In genomic region chr1:93878889-93879586, GRCh38 we compare ENCODE assay signal across 8 cellular contexts. TPM values are rescaled to one million over a fixed set of nuclear protein-coding genes. Genes with fewer than 3 reads are reported as not detected.
DNase-seq lines count a peak whose midpoint lies in the region; ATAC-seq and TF ChIP-seq lines count a peak whose summit lies in the region.

TSS of gene DNTTIP2 (minus strand) at chr1:93879206. CDS start at chr1:93879148, 58 bp downstream.

- H3K27ac Mint-ChIP-seq in T-helper 2 cell treated with Interferon-gamma antibody and Interleukin-4, amounts not matched to agents 5 μg/mL and 100 μg/mL, for 36 hours = peak within 1 kb of the TSS; percentile 97

- H3K27ac ChIP-seq in ascending aorta (peak within 1 kb of the TSS; percentile 94), right cardiac atrium (ENCODE audit: low read length) (peak within 1 kb of the TSS; percentile 81), vagina (peak within 1 kb of the TSS; percentile 98)

- no peaks in the 10 kb centered on the region for H3K27me3 ChIP-seq in ascending aorta
- H3K27me3 ChIP-seq in right cardiac atrium (ENCODE audit: control insufficient read depth, insufficient read depth) = no peaks in the 10 kb centered on the region
- no peaks in the 10 kb centered on the region for H3K27me3 ChIP-seq in vagina

- DNase-seq in NCI-H187 (lab: John Stamatoyannopoulos, UW) (peak; percentile 70 to 86), ascending aorta (ENCODE audit: low spot score in 2 of 2) (peak; percentile 68 to 94), right cardiac atrium (peak; percentile 92 to 95 (median 95)), putamen (ENCODE audit: low spot score) (peak; percentile 92), vagina (ENCODE audit: extremely low spot score in 2 of 2) (peak in 1 of 2 donors; percentile 91)
- DNase-seq in T-helper 2 cell treated with Interferon-gamma antibody and Interleukin-4, amounts not matched to agents 5 μg/mL and 100 μg/mL, for 36 hours (ENCODE audit: low spot score) = peak; percentile 89

- peaks cover 18 to 34% of the 10 kb centered on the region in 2 donors for H3K36me3 ChIP-seq in ascending aorta
- H3K36me3 ChIP-seq in vagina = peaks cover 0 to 28% of the 10 kb centered on the region in 2 donors

- H3K4me3 ChIP-seq in ascending aorta = peak within 1 kb of the TSS; percentile 90 to 100
- peak within 1 kb of the TSS; percentile 92 for H3K4me3 ChIP-seq in right cardiac atrium (ENCODE audit: low read length)
- peak within 1 kb of the TSS; percentile 77 to 96 for H3K4me3 ChIP-seq in vagina

- no peaks in the 10 kb centered on the region for H3K9me3 Mint-ChIP-seq in T-helper 2 cell treated with Interferon-gamma antibody and Interleukin-4, amounts not matched to agents 5 μg/mL and 100 μg/mL, for 36 hours

- H3K36me3 Mint-ChIP-seq in T-helper 2 cell treated with Interferon-gamma antibody and Interleukin-4, amounts not matched to agents 5 μg/mL and 100 μg/mL, for 36 hours (ENCODE audit: low read depth) = peaks cover 43% of the 10 kb centered on the region

- WGBS in right cardiac atrium = under 1% methylated on average over 50 of the region's 50 CpGs

- TF ChIP-seq CTCF in ascending aorta (IDR thresholded peaks at IDR 0.05) = no peak
- TF ChIP-seq CTCF in vagina (IDR thresholded peaks at IDR 0.05) = no peak

- no peaks in the 10 kb centered on the region for H3K27me3 Mint-ChIP-seq in T-helper 2 cell treated with Interferon-gamma antibody and Interleukin-4, amounts not matched to agents 5 μg/mL and 100 μg/mL, for 36 hours (ENCODE audit: low read depth)

- peak in 1 of 2 donors; percentile 82 for TF ChIP-seq POLR2A in vagina (IDR thresholded peaks at IDR 0.05)

- peaks cover 0 to 17% of the 10 kb centered on the region in 2 donors for H3K4me1 ChIP-seq in ascending aorta
- no peaks in the 10 kb centered on the region for H3K4me1 ChIP-seq in right cardiac atrium (ENCODE audit: control insufficient read depth, insufficient read depth, low read length)
- peaks cover 40% of the 10 kb centered on the region for H3K4me1 ChIP-seq in vagina

- intact Hi-C loops in ascending aorta (cut with DNase I) = loop anchor here (1.0 to 2.0 kb wide), 2 partner anchors 30 to 32 kb away; partner anchors contain the start of gene GCLM
- intact Hi-C loops in right cardiac atrium (cut with DNase I) = no loop called here
- intact Hi-C loops in vagina (cut with DNase I) = no loop called here

- H3K4me1 Mint-ChIP-seq in T-helper 2 cell treated with Interferon-gamma antibody and Interleukin-4, amounts not matched to agents 5 μg/mL and 100 μg/mL, for 36 hours (ENCODE audit: low read depth) = peaks cover 38% of the 10 kb centered on the region

- peak within 1 kb of the TSS; percentile 93 for H3K4me3 Mint-ChIP-seq in T-helper 2 cell treated with Interferon-gamma antibody and Interleukin-4, amounts not matched to agents 5 μg/mL and 100 μg/mL, for 36 hours

- H3K9me3 ChIP-seq in ascending aorta (no peaks in the 10 kb centered on the region), right cardiac atrium (ENCODE audit: control insufficient read depth, low read length) (no peaks in the 10 kb centered on the region), vagina (no peaks in the 10 kb centered on the region)

- ATAC-seq in GM18499 (IDR thresholded peaks at IDR 0.05; ENCODE audit: insufficient read depth, unreplicated experiment) (peak; percentile 81), HG02938 (IDR thresholded peaks at IDR 0.05; ENCODE audit: unreplicated experiment) (peak; percentile 89), right cardiac atrium (peak; percentile 99)

RNA-seq across cellular contexts. Expression of gene DNTTIP2, which starts in this region (rescaled TPM):
- total RNA-seq in ascending aorta (27.1 TPM), right cardiac atrium (10 to 100 TPM; 33.3 to 43.5 (median 39.4) TPM), vagina (23.6 TPM)
- polyA plus RNA-seq in right cardiac atrium = 35.1 TPM
